ENCODE assay signal across 21 cellular contexts in genomic region chr3:130901463-130902204, GRCh38. TPM values are rescaled to one million over a fixed set of nuclear protein-coding genes. Genes with fewer than 3 reads are reported as not detected.
DNase-seq lines count a peak whose midpoint lies in the region; ATAC-seq, FAIRE-seq and TF ChIP-seq lines count a peak whose summit lies in the region.
"Had no signal": no experiment of that assay in that cellular context is flagged by ENCODE, and none has a peak within 500 bp of the region (broad histone marks: within the 10 kb centered on the region; RNA-seq: fewer than 3 reads in every experiment).

No MANE protein-coding gene starts in this region.

- intact Hi-C loops in OCI-LY7 (cut with micrococcal nuclease; ENCODE audit: unreplicated experiment) = no loop called here

- FAIRE-seq in GM12892 (lab: Jason Lieb, UNC) = peak; percentile 64
- FAIRE-seq: urothelium cell line had no signal

- no peak overlapping the region for H3K27ac ChIP-seq in OCI-LY7 (ENCODE audit: low read depth, low read length, poor library complexity, severe bottlenecking)
- H3K27ac ChIP-seq: heart left ventricle, SJCRH30 had no signal

- no TSS peak for BruUV-seq in OCI-LY7 (replicated peaks; lab: Mats Ljungman, UMichigan)

- H3K9me2 ChIP-seq in OCI-LY7 (ENCODE audit: insufficient read depth, low read length) = no peaks in the 10 kb centered on the region

- ATAC-seq in HG03520 (IDR thresholded peaks at IDR 0.05; ENCODE audit: unreplicated experiment) = no peak
- ATAC-seq: activated CD8-positive, alpha-beta memory T cell treated with anti-CD3 and anti-CD28 coated beads, Interleukin-2, amount 10 ng/mL, durations not matched to agents 7 days and 5 days had no signal

- 0 out of 2 replicates have a peak, but pooled peaks cover 1% of the 10 kb centered on the region for H3K36me3 ChIP-seq in OCI-LY7 (ENCODE audit: insufficient read depth, low read length)
- H3K36me3 ChIP-seq: heart left ventricle, SJCRH30 had no signal

- H2AFZ ChIP-seq in OCI-LY7 (ENCODE audit: low read length) = no peak overlapping the region

- no peak for TF ChIP-seq CTCF in OCI-LY7 (conservative IDR thresholded peaks at IDR 0.05; ENCODE audit: low read length)

- TF ChIP-seq POLR2A in GM12892 (IDR thresholded peaks at IDR 0.05; ENCODE audit: low read depth, low read length) = no peak

- peak; percentile 46 to 61 for DNase-seq in AML-193 (lab: John Stamatoyannopoulos, UW)
- DNase-seq in GM12892 (ENCODE audit: insufficient read length) = no peak
- no peak for DNase-seq in OCI-LY7 (ENCODE audit: low spot score)
- DNase-seq in islet precursor cell = peak; percentile 55
- DNase-seq in retina = no peak
- DNase-seq in NCI-H524 treated with DMSO at 0.1 percent for 48 hours (lab: John Stamatoyannopoulos, UW) = no peak
- no peak for DNase-seq in activated gamma-delta T cell (lab: John Stamatoyannopoulos, UW)
- DNase-seq: activated CD4-positive, CD25-positive, alpha-beta regulatory T cell treated with anti-CD3 and anti-CD28 coated beads, Interleukin-2, amount 50 U/mL, for 72 hours; activated CD8-positive, alpha-beta memory T cell treated with anti-CD3 and anti-CD28 coated beads, Interleukin-2, amount 10 ng/mL, durations not matched to agents 7 days and 5 days; activated naive CD4-positive, alpha-beta T cell; amygdala; COR-L47; GDM1; heart left ventricle; naive B cell; NCI-H1048; NCI-H2081 treated with DMSO at 0.1 percent for 48 hours; OCI-M1; SJCRH30 had no signal

- POLR2A ChIA-PET in OCI-LY7 (lab: Charles Lee) = interaction anchor here (0.6 to 0.7 kb wide), 3 partner anchors 29 to 166 kb away, joined by 3 to 9 read pairs (median 5); no protein-coding TSS in a partner anchor

- CTCF ChIA-PET in OCI-LY7 (lab: Charles Lee; ENCODE audit: unreplicated experiment) = no interaction called here

- peaks cover 100% of the 10 kb centered on the region for H3K79me2 ChIP-seq in OCI-LY7 (ENCODE audit: insufficient read depth, low read depth, low read length)

- no peaks in the 10 kb centered on the region for H3K9me3 ChIP-seq in OCI-LY7 (ENCODE audit: low read length)
- H3K9me3 ChIP-seq: heart left ventricle, SJCRH30 had no signal

- peaks cover 62% of the 10 kb centered on the region for H3K4me1 ChIP-seq in OCI-LY7 (ENCODE audit: insufficient read depth, low read length, poor library complexity, severe bottlenecking)
- H3K4me1 ChIP-seq: SJCRH30 had no signal

- H4K20me1 ChIP-seq in OCI-LY7 (ENCODE audit: insufficient read depth, low read length) = peaks cover 46% of the 10 kb centered on the region

- H3K4me3 ChIP-seq in OCI-LY7 (ENCODE audit: low read depth, low read length, poor library complexity, severe bottlenecking) = peak overlapping the region; percentile 27
- H3K4me3 ChIP-seq: heart left ventricle, SJCRH30 had no signal

- peak overlapping the region; percentile 67 for H3K4me2 ChIP-seq in OCI-LY7 (ENCODE audit: low read length)

RNA-seq across cellular contexts. Expression of gene ATP2C1, which starts 7.8 kb away (rescaled TPM):
- 64.7 TPM for polyA plus RNA-seq in GM12892 (2012; ENCODE audit: missing spikeins)
- 28.6 and 31.1 TPM in 2 replicates for total RNA-seq in OCI-LY7 (2014; rRNA removed; shearing (Covaris generic))
- 46.2 and 56.8 TPM in 2 replicates for total RNA-seq in OCI-LY7 (2022)

Comparison
In these comparisons a context has a peak if more than half of its experiments do, and no peak if none do; other contexts are left out.
1. DNase-seq: peak in AML-193 (2 of 2) and islet precursor cell (single experiment); none in GM12892 (single experiment), OCI-LY7 (single experiment), retina (single experiment), NCI-H524 treated with DMSO at 0.1 percent for 48 hours (single experiment) and activated gamma-delta T cell (single experiment).